In genomic region chr3:173275740-173276139, GRCh38 we compare ENCODE assay signal across 13 cellular contexts.
DNase-seq lines count a peak whose midpoint lies in the region; ATAC-seq and TF ChIP-seq lines count a peak whose summit lies in the region.
"Had no signal": no experiment of that assay in that cellular context is flagged by ENCODE, and none has a peak within 500 bp of the region (broad histone marks: within the 10 kb centered on the region; RNA-seq: fewer than 3 reads in every experiment).

No MANE protein-coding gene starts in this region.

- CTCF ChIA-PET in HCT116 (lab: Charles Lee) = no interaction called here

- POLR2A ChIA-PET in HCT116 (lab: Charles Lee) = no interaction called here

- TF ChIP-seq CTCF in GM13977 (IDR thresholded peaks at IDR 0.05; ENCODE audit: extremely low read depth, insufficient read depth, missing control alignments) = peak; percentile 37
- TF ChIP-seq CTCF in HCT116 (IDR thresholded peaks at IDR 0.05 in 2 of 3, conservative IDR thresholded peaks at IDR 0.05 in 1 of 3; ENCODE audit: borderline replicate concordance in 1 of 3, insufficient read depth in 1 of 3, low read depth in 2 of 3, low read length in 2 of 3) = peak; percentile 7 to 53 (median 43); a peak in 4 of 6 replicates

- intact Hi-C loops in HCT116 (cut with micrococcal nuclease) (no loop called here), head of caudate nucleus (cut with DNase I) (no loop called here)

- TF ChIP-seq POLR2A in HCT116 (IDR thresholded peaks at IDR 0.05; ENCODE audit: borderline replicate concordance, extremely low read depth, insufficient read depth, insufficient read length) = no peak

- no TSS peak for BruUV-seq in HCT116 (replicated peaks; lab: Mats Ljungman, UMichigan)

- H3K36me3 ChIP-seq in HCT116 (ENCODE audit: control insufficient read depth in 1 of 2, insufficient read depth in 2 of 2, low read length in 2 of 2) = no peaks in the 10 kb centered on the region

- no peaks in the 10 kb centered on the region for H3K4me1 ChIP-seq in HCT116 (ENCODE audit: control insufficient read depth in 1 of 2, insufficient read depth in 2 of 2, low read length in 2 of 2)

- H3K9ac ChIP-seq in HCT116 (ENCODE audit: low read length) = no peak overlapping the region

- no peak overlapping the region for H3K4me2 ChIP-seq in HCT116 (ENCODE audit: low read length)

- no peaks in the 10 kb centered on the region for H3K9me2 ChIP-seq in HCT116 (ENCODE audit: insufficient read depth)

- ATAC-seq in HCT116 (peak; percentile 77), HG02678 (IDR thresholded peaks at IDR 0.05; ENCODE audit: unreplicated experiment) (no peak)

- no peaks in the 10 kb centered on the region for H3K27me3 ChIP-seq in HCT116 (ENCODE audit: insufficient read depth, low read length)

- H4K20me1 ChIP-seq in HCT116 (ENCODE audit: insufficient read depth) = no peaks in the 10 kb centered on the region

- H3K79me2 ChIP-seq in HCT116 (ENCODE audit: insufficient read depth, low read length) = no peaks in the 10 kb centered on the region

- in situ Hi-C loops in GM13977 (cut with MboI; ENCODE audit: low pct_unique_long_range_greater_than_20kb, low sequenced_read_pairs, unreplicated experiment) = no loop called here

- no peak overlapping the region for H3K4me3 ChIP-seq in HCT116 (replicated peaks in 1 of 2; ENCODE audit: low read depth in 1 of 2, low read length in 2 of 2)
- H3K4me3 ChIP-seq: skin epidermis had no signal

- no peak overlapping the region for H2AFZ ChIP-seq in HCT116 (ENCODE audit: low read depth, low read length, poor library complexity, severe bottlenecking)

- peak; percentile 46 for TF ChIP-seq RAD21 in HCT116 (IDR thresholded peaks at IDR 0.05; ENCODE audit: low read depth)

- H3K9me3 ChIP-seq in HCT116 (ENCODE audit: control insufficient read depth in 1 of 2, insufficient read depth in 1 of 2, low read depth in 1 of 2, low read length in 2 of 2) = no peaks in the 10 kb centered on the region

- DNase-seq in GM13977 (ENCODE audit: low spot score) = no peak
- peak; percentile 2 for DNase-seq in HCT116 (ENCODE audit: low read depth, low spot score)
- peak; percentile 72 for DNase-seq in NAMALWA (ENCODE audit: low spot score)
- DNase-seq in iPS DF 4.7 (ENCODE audit: extremely low read depth, low spot score) = peak; percentile 16
- no peak for DNase-seq in head of caudate nucleus
- no peak for DNase-seq in mucosa of gallbladder (ENCODE audit: low spot score)
- DNase-seq: activated CD4-positive, alpha-beta memory T cell treated with anti-CD3 and anti-CD28 coated beads for 36 hours; DMS79 treated with DMSO at 0.1 percent for 48 hours; effector memory CD4-positive, alpha-beta T cell; NCI-H146; SHP77 treated with DMSO at 0.1 percent for 48 hours had no signal

- RAD21 ChIA-PET in HCT116 (lab: Charles Lee; ENCODE audit: low non-redundant PET in 1 of 2, low total read pairs in 2 of 2, uncharacterized antibody in 2 of 2, unreplicated experiment in 2 of 2) = no interaction called here

- H3K27ac ChIP-seq in HCT116 (ENCODE audit: low read depth, low read length) = no peak overlapping the region
- H3K27ac ChIP-seq: skin epidermis had no signal

TF ChIP-seq in HCT116, 20 proteins besides CTCF, POLR2A, EP300 and RAD21:
- TF ChIP-seq POLR2AphosphoS5 (IDR thresholded peaks at IDR 0.05; ENCODE audit: low read depth, low read length) = no peak
- TF ChIP-seq ZFX (IDR thresholded peaks at IDR 0.05) = no peak
- no peak for TF ChIP-seq JUND (IDR thresholded peaks at IDR 0.05)

Comparison
In these comparisons a context has a peak if more than half of its experiments do, and no peak if none do; other contexts are left out.
1. DNase-seq: peak in HCT116 (single experiment), NAMALWA (single experiment) and iPS DF 4.7 (single experiment); none in GM13977 (single experiment), head of caudate nucleus (0 of 42) and mucosa of gallbladder (single experiment).